23 cellular contexts compared by ENCODE assay signal in genomic region chr2:45285311-45285710, GRCh38.
DNase-seq lines count a peak whose midpoint lies in the region; TF ChIP-seq lines count a peak whose summit lies in the region.
"Had no signal": no experiment of that assay in that cellular context is flagged by ENCODE, and none has a peak within 500 bp of the region (broad histone marks: within the 10 kb centered on the region; RNA-seq: fewer than 3 reads in every experiment).

No MANE protein-coding gene starts in this region.

- no peak overlapping the region for H3K27ac ChIP-seq in Karpas-422 (ENCODE audit: low read length)
- H3K27ac ChIP-seq in mesenchymal stem cell (ENCODE audit: low read length, poor library complexity, severe bottlenecking): no peak overlapping the region
- H3K27ac ChIP-seq: A549, C4-2B, HL-60, KMS-11, Peyer's patch, SK-N-MC had no signal

- peaks cover 45% of the 10 kb centered on the region for H3K4me1 ChIP-seq in Karpas-422 (ENCODE audit: low read length)
- peaks cover 5% of the 10 kb centered on the region for H3K4me1 ChIP-seq in mesenchymal stem cell (ENCODE audit: control insufficient read depth, insufficient read depth, low read depth, low read length)
- H3K4me1 ChIP-seq: Peyer's patch had no signal

- no peaks in the 10 kb centered on the region for H4K20me1 ChIP-seq in Karpas-422 (ENCODE audit: insufficient read depth, low read depth, low read length)

- no peak overlapping the region for H2BK5ac ChIP-seq in mesenchymal stem cell (ENCODE audit: low read depth, low read length, poor library complexity, severe bottlenecking)

- no peak overlapping the region for H3K18ac ChIP-seq in mesenchymal stem cell (ENCODE audit: low read depth in 1 of 2, low read length in 2 of 2)

- no peak overlapping the region for H4K8ac ChIP-seq in mesenchymal stem cell (ENCODE audit: low read length)

- WGBS in mesenchymal stem cell: 86% methylated on average over 5 of the region's 5 CpGs

- no peak overlapping the region for H3K4ac ChIP-seq in mesenchymal stem cell (ENCODE audit: low read depth in 1 of 2, low read length in 2 of 2)

- no peak overlapping the region for H3K9ac ChIP-seq in Karpas-422 (ENCODE audit: low read length)
- peak overlapping the region; percentile 17 for H3K9ac ChIP-seq in mesenchymal stem cell (ENCODE audit: low read length)
- H3K9ac ChIP-seq: KMS-11 had no signal

- H3K4me2 ChIP-seq in Karpas-422 (ENCODE audit: low read depth, low read length, poor library complexity, severe bottlenecking): peak overlapping the region; percentile 11
- no peak overlapping the region for H3K4me2 ChIP-seq in mesenchymal stem cell (ENCODE audit: low read length, poor library complexity, severe bottlenecking)
- H3K4me2 ChIP-seq: A549, KMS-11 had no signal

- no peaks in the 10 kb centered on the region for H3K79me2 ChIP-seq in Karpas-422 (ENCODE audit: low read length)

- no peaks in the 10 kb centered on the region for H3K9me2 ChIP-seq in Karpas-422 (replicated peaks; ENCODE audit: insufficient read depth, low read length)

- DNase-seq in Karpas-422 (no peak), cardiac fibroblast (ENCODE audit: low read depth in 2 of 2) (peak; percentile 30 to 84), mesenchymal stem cell (no peak), stromal cell of bone marrow (ENCODE audit: low read depth) (peak; percentile 34), NCI-H2107 (lab: John Stamatoyannopoulos, UW) (no peak), germinal center (ENCODE audit: low spot score) (no peak), NCI-H1048 (lab: John Stamatoyannopoulos, UW) (no peak)
- DNase-seq: Caco-2; CD8-positive, alpha-beta T cell; NCI-H1105; NCI-H1436 treated with DMSO at 0.1 percent for 48 hours; NCI-H1930; NCI-H446 treated with DMSO at 0.1 percent for 48 hours; NCI-H82; NK-92 treated with Interleukin-12 subunit alpha and Interleukin-12 subunit beta, amount 100 ng/mL, for 24 hours; Peyer's patch; SIG-M5; SW 1271 had no signal

- H3K27me3 ChIP-seq in Karpas-422 (ENCODE audit: low read length): 0 out of 2 replicates have a peak, but pooled peaks cover 3% of the 10 kb centered on the region
- H3K27me3 ChIP-seq in mesenchymal stem cell (ENCODE audit: control insufficient read depth in 1 of 2, insufficient read depth in 1 of 2, low read length in 2 of 2): peaks cover 0 to 7% of the 10 kb centered on the region in 2 experiments
- H3K27me3 ChIP-seq: Peyer's patch had no signal

- no peak overlapping the region for H3K23ac ChIP-seq in mesenchymal stem cell (ENCODE audit: low read length in 2 of 2)

- no peaks in the 10 kb centered on the region for H3K36me3 ChIP-seq in Karpas-422 (ENCODE audit: insufficient read depth, low read length)
- H3K36me3 ChIP-seq in mesenchymal stem cell (ENCODE audit: control insufficient read depth in 1 of 2, insufficient read depth in 2 of 2, low read depth in 1 of 2, low read length in 2 of 2): no peaks in the 10 kb centered on the region
- H3K36me3 ChIP-seq: Peyer's patch had no signal

- no peak for TF ChIP-seq CTCF in cardiac fibroblast (IDR thresholded peaks at IDR 0.05; ENCODE audit: low read depth, low read length)

- H2BK15ac ChIP-seq in mesenchymal stem cell (ENCODE audit: low read depth, poor library complexity, severe bottlenecking): no peak overlapping the region

- H2AK5ac ChIP-seq in mesenchymal stem cell (ENCODE audit: low read length, severe bottlenecking): no peak overlapping the region

- H3K4me3 ChIP-seq in Karpas-422 (ENCODE audit: low read length) (no peak overlapping the region), cardiac fibroblast (replicated peaks in 1 of 2; ENCODE audit: low read depth in 2 of 2, low read length in 2 of 2) (no peak overlapping the region), mesenchymal stem cell (ENCODE audit: insufficient read depth in 1 of 2, low read depth in 1 of 2, low read length in 2 of 2) (no peak overlapping the region)
- H3K4me3 ChIP-seq: A549, Peyer's patch, SK-N-MC had no signal

- H3K79me1 ChIP-seq in mesenchymal stem cell (replicated peaks; ENCODE audit: low read length, poor library complexity, severe bottlenecking): no peaks in the 10 kb centered on the region

- H2AFZ ChIP-seq in Karpas-422 (ENCODE audit: low read length): no peak overlapping the region
- H2AFZ ChIP-seq in mesenchymal stem cell (ENCODE audit: low read depth, low read length): no peak overlapping the region

- no peak overlapping the region for H2BK12ac ChIP-seq in mesenchymal stem cell (ENCODE audit: low read length in 2 of 2)

- no peak overlapping the region for H2BK120ac ChIP-seq in mesenchymal stem cell (ENCODE audit: low read depth, low read length)

- H3K14ac ChIP-seq in mesenchymal stem cell (ENCODE audit: low read length in 2 of 2): no peak overlapping the region

- H3K9me3 ChIP-seq in Karpas-422 (ENCODE audit: low read length) (no peaks in the 10 kb centered on the region), mesenchymal stem cell (ENCODE audit: control insufficient read depth, low read length) (peaks cover 5% of the 10 kb centered on the region)
- H3K9me3 ChIP-seq: A549, Caco-2, Peyer's patch had no signal

- H4K91ac ChIP-seq in mesenchymal stem cell (ENCODE audit: low read length): no peak overlapping the region

Comparison
In these comparisons a context has a peak if more than half of its experiments do, and no peak if none do; other contexts are left out.
1. DNase-seq: peak in cardiac fibroblast (2 of 2) and stromal cell of bone marrow (single experiment); none in Karpas-422 (single experiment), mesenchymal stem cell (single experiment), NCI-H2107 (single experiment), germinal center (single experiment) and NCI-H1048 (single experiment).